In genomic region chr14:22901799-22902198, GRCh38 we compare ENCODE assay signal across 1 cellular context.
TF ChIP-seq lines count a peak whose summit lies in the region.

No MANE protein-coding gene starts in this region.

TF ChIP-seq in HepG2, 621 proteins besides CTCF, POLR2A, EP300 and RAD21 (continued from another document):
- TF ChIP-seq PRDM15 (CRISPR knock-in tag; IDR thresholded peaks at IDR 0.05) (peak; percentile 51; the same call in 1 of the 2 replicates), HOXD1 (CRISPR knock-in tag; IDR thresholded peaks at IDR 0.05) (no peak), PHB2 (IDR thresholded peaks at IDR 0.05; ENCODE audit: partially characterized antibody) (no peak), ZNF782 (CRISPR knock-in tag; IDR thresholded peaks at IDR 0.05; ENCODE audit: borderline replicate concordance) (no peak), ZNF382 (CRISPR knock-in tag; IDR thresholded peaks at IDR 0.05; ENCODE audit: borderline replicate concordance) (no peak), ZFP62 (CRISPR knock-in tag; IDR thresholded peaks at IDR 0.05) (no peak), GRHL1 (CRISPR knock-in tag; conservative IDR thresholded peaks at IDR 0.05) (no peak), ZNF251 (CRISPR knock-in tag; IDR thresholded peaks at IDR 0.05) (no peak), ZNF772 (CRISPR knock-in tag; IDR thresholded peaks at IDR 0.05) (peak; percentile 79; the same call in 1 of the 2 replicates), ZSCAN30 (CRISPR knock-in tag; IDR thresholded peaks at IDR 0.05) (no peak), RBFOX2 (IDR thresholded peaks at IDR 0.05; ENCODE audit: low read depth, low read length) (no peak), FOXC1 (CRISPR knock-in tag; IDR thresholded peaks at IDR 0.05; ENCODE audit: borderline replicate concordance) (no peak), PHF5A (CRISPR knock-in tag; IDR thresholded peaks at IDR 0.05; ENCODE audit: low read depth, unreplicated experiment) (no peak), ZNF607 (CRISPR knock-in tag; IDR thresholded peaks at IDR 0.05; ENCODE audit: borderline replicate concordance) (no peak), NFKB2 (CRISPR knock-in tag; IDR thresholded peaks at IDR 0.05; ENCODE audit: borderline replicate concordance) (0 out of 2 replicates have a peak, but pooled peaks have one; percentile 45), ZNF710 (CRISPR knock-in tag; IDR thresholded peaks at IDR 0.05; ENCODE audit: borderline replicate concordance) (peak; percentile 8; the same call in 1 of the 2 replicates), JUNB (CRISPR knock-in tag; IDR thresholded peaks at IDR 0.05; ENCODE audit: borderline replicate concordance) (no peak), NR2F2 (IDR thresholded peaks at IDR 0.05; ENCODE audit: borderline replicate concordance, low read depth) (no peak), ZKSCAN5 (CRISPR knock-in tag; IDR thresholded peaks at IDR 0.05) (no peak), ZSCAN29 (CRISPR knock-in tag; conservative IDR thresholded peaks at IDR 0.05) (no peak), ZNF253 (CRISPR knock-in tag; IDR thresholded peaks at IDR 0.05; ENCODE audit: borderline replicate concordance) (no peak), ZNF263 (CRISPR knock-in tag; IDR thresholded peaks at IDR 0.05) (0 out of 2 replicates have a peak, but pooled peaks have one; percentile 17), ZNF883 (CRISPR knock-in tag; IDR thresholded peaks at IDR 0.05; ENCODE audit: not compliant biosample characterization) (no peak), ZNF512B (CRISPR knock-in tag; IDR thresholded peaks at IDR 0.05; ENCODE audit: borderline replicate concordance) (no peak), ZNF205 (CRISPR knock-in tag; IDR thresholded peaks at IDR 0.05) (no peak), ZFP36L2 (CRISPR knock-in tag; IDR thresholded peaks at IDR 0.05) (no peak), RFX1 (IDR thresholded peaks at IDR 0.05) (no peak), SNAPC4 (CRISPR knock-in tag; IDR thresholded peaks at IDR 0.05) (no peak), ZFP36L1 (CRISPR knock-in tag; IDR thresholded peaks at IDR 0.05) (no peak), STAT5B (CRISPR knock-in tag; IDR thresholded peaks at IDR 0.05) (no peak)
